Comparison of ENCODE assay signal across 12 cellular contexts in the genomic region with DNA sequence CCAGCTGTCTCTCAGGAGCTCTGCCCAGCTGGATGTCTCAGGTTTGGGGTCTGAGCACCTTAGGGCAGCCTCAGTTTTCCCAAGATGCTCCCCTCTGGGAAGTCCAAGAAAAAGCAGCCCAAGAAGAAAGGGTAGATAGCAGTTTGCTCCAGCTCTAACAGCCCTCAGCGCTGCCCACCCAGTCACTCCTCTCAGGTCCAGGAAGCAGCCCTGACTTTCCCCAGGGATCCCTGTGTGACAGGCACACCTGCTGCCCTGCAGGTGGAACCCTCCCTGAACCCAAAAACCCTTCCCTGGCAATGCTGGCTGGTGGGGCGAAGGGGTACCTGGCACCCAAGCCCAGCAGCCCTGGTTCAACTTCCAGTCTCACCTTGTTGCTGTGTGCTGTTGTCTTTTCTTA. TPM values are rescaled to one million over a fixed set of nuclear protein-coding genes. Genes with fewer than 3 reads are reported as not detected.
DNase-seq lines count a peak whose midpoint lies in the region; ATAC-seq and TF ChIP-seq lines count a peak whose summit lies in the region.
"Had no signal": no experiment of that assay in that cellular context is flagged by ENCODE, and none has a peak within 500 bp of the region (broad histone marks: within the 10 kb centered on the region; RNA-seq: fewer than 3 reads in every experiment).

No MANE protein-coding gene starts in this region.

- no peak overlapping the region for H2BK120ac ChIP-seq in mesenchymal stem cell (ENCODE audit: low read depth, low read length)

- WGBS in mesenchymal stem cell: 73% methylated on average over 2 of the region's 2 CpGs

- H3K18ac ChIP-seq in mesenchymal stem cell (ENCODE audit: low read depth in 1 of 2, low read length in 2 of 2): no peak overlapping the region

- H3K27me3 ChIP-seq in OCI-LY3 (ENCODE audit: low read depth, low read length) (no peaks in the 10 kb centered on the region), mesenchymal stem cell (ENCODE audit: control insufficient read depth in 1 of 2, insufficient read depth in 1 of 2, low read length in 2 of 2) (peaks cover 0 to 14% of the 10 kb centered on the region in 2 experiments)
- H3K27me3 ChIP-seq: ovary had no signal

- no peaks in the 10 kb centered on the region for H3K79me1 ChIP-seq in mesenchymal stem cell (replicated peaks; ENCODE audit: low read length, poor library complexity, severe bottlenecking)

- ATAC-seq in Right ventricle myocardium inferior (no peak), GM21390 (IDR thresholded peaks at IDR 0.05; ENCODE audit: unreplicated experiment) (no peak)
- ATAC-seq: foreskin keratinocyte had no signal

- H2AFZ ChIP-seq in OCI-LY3 (ENCODE audit: low read depth, low read length) (no peak overlapping the region), mesenchymal stem cell (ENCODE audit: low read depth, low read length) (no peak overlapping the region)

- intact Hi-C loops in cardiac septum (cut with DNase I) (no loop called here), Right ventricle myocardium inferior (cut with DNase I) (loop anchor here (5.0 kb wide), 2 partner anchors 112 to 127 kb away; a partner anchor contains a TSS)

- no peak overlapping the region for H3K4ac ChIP-seq in mesenchymal stem cell (ENCODE audit: low read depth in 1 of 2, low read length in 2 of 2)

- H2BK12ac ChIP-seq in mesenchymal stem cell (ENCODE audit: low read length in 2 of 2): no peak overlapping the region

- no peak overlapping the region for H2BK15ac ChIP-seq in mesenchymal stem cell (ENCODE audit: low read depth, poor library complexity, severe bottlenecking)

- H3K36me3 ChIP-seq in OCI-LY3 (replicated peaks; ENCODE audit: low read depth, low read length) (no peaks in the 10 kb centered on the region), mesenchymal stem cell (ENCODE audit: control insufficient read depth in 1 of 2, insufficient read depth in 2 of 2, low read depth in 1 of 2, low read length in 2 of 2) (peaks cover 0 to 29% of the 10 kb centered on the region in 2 experiments)
- H3K36me3 ChIP-seq: ovary had no signal

- no peaks in the 10 kb centered on the region for H4K20me1 ChIP-seq in OCI-LY3 (ENCODE audit: insufficient read depth, low read length)

- H3K27ac ChIP-seq in OCI-LY3 (ENCODE audit: low read length): peak overlapping the region; percentile 20
- H3K27ac ChIP-seq in mesenchymal stem cell (ENCODE audit: low read length, poor library complexity, severe bottlenecking): peak overlapping the region; percentile 15
- H3K27ac ChIP-seq: foreskin keratinocyte, ovary had no signal

- H4K91ac ChIP-seq in mesenchymal stem cell (ENCODE audit: low read length): no peak overlapping the region

- peak overlapping the region; percentile 50 for H3K4me3 ChIP-seq in OCI-LY3 (ENCODE audit: low read length)
- no peak overlapping the region for H3K4me3 ChIP-seq in mesenchymal stem cell (ENCODE audit: insufficient read depth in 1 of 2, low read depth in 1 of 2, low read length in 2 of 2)
- H3K4me3 ChIP-seq: ovary had no signal

- TF ChIP-seq CTCF in OCI-LY3 (IDR thresholded peaks at IDR 0.05; ENCODE audit: low read depth, low read length): no peak

- DNase-seq in cardiac septum (ENCODE audit: low spot score) (peak; percentile 22), Right ventricle myocardium inferior (ENCODE audit: missing footprints) (no peak), mesenchymal stem cell (no peak), DMS153 treated with DMSO at 0.1 percent for 48 hours (lab: John Stamatoyannopoulos, UW; ENCODE audit: unreplicated experiment) (no peak), mucosa of gallbladder (ENCODE audit: low spot score) (no peak)
- DNase-seq: activated gamma-delta T cell, foreskin keratinocyte, H9 had no signal

- H3K14ac ChIP-seq in mesenchymal stem cell (ENCODE audit: low read length in 2 of 2): no peak overlapping the region

- no peak overlapping the region for H3K23ac ChIP-seq in mesenchymal stem cell (ENCODE audit: low read length in 2 of 2)

- peak overlapping the region; percentile 44 for H2AK5ac ChIP-seq in mesenchymal stem cell (ENCODE audit: low read length, severe bottlenecking)

- H3K4me1 ChIP-seq in OCI-LY3 (ENCODE audit: low read length) (peaks cover 59% of the 10 kb centered on the region), mesenchymal stem cell (ENCODE audit: control insufficient read depth, insufficient read depth, low read depth, low read length) (peaks cover 38% of the 10 kb centered on the region)

- H4K8ac ChIP-seq in mesenchymal stem cell (ENCODE audit: low read length): no peak overlapping the region

- no peak overlapping the region for H2BK5ac ChIP-seq in mesenchymal stem cell (ENCODE audit: low read depth, low read length, poor library complexity, severe bottlenecking)

- H3K9ac ChIP-seq in OCI-LY3 (ENCODE audit: low read length) (peak overlapping the region; percentile 1; the same call in 1 of the 2 replicates), mesenchymal stem cell (ENCODE audit: low read length) (no peak overlapping the region)

- no peaks in the 10 kb centered on the region for H3K79me2 ChIP-seq in OCI-LY3 (ENCODE audit: low read length)

- H3K9me3 ChIP-seq in OCI-LY3 (ENCODE audit: insufficient read depth, low read length) (no peaks in the 10 kb centered on the region), mesenchymal stem cell (ENCODE audit: control insufficient read depth, low read length) (no peaks in the 10 kb centered on the region)
- H3K9me3 ChIP-seq: ovary had no signal

- H3K4me2 ChIP-seq in OCI-LY3 (ENCODE audit: low read length) (peak overlapping the region; percentile 75), mesenchymal stem cell (ENCODE audit: low read length, poor library complexity, severe bottlenecking) (no peak overlapping the region)

RNA-seq across cellular contexts. Expression of a gene that starts 48.1 kb away (rescaled TPM):
- 2.8 TPM for total RNA-seq in cardiac septum
- total RNA-seq in Right ventricle myocardium inferior: 2.4 TPM
- polyA plus RNA-seq in mesenchymal stem cell (2013, experiment 1 of 2): 0.10 TPM
- polyA plus RNA-seq in mesenchymal stem cell (2013, experiment 2 of 2): 0.07 TPM
- 0.35 TPM for total RNA-seq in mucosa of gallbladder
- total RNA-seq: mononuclear cell had no signal
